ENCODE assay signal across 19 cellular contexts in the genomic region with DNA sequence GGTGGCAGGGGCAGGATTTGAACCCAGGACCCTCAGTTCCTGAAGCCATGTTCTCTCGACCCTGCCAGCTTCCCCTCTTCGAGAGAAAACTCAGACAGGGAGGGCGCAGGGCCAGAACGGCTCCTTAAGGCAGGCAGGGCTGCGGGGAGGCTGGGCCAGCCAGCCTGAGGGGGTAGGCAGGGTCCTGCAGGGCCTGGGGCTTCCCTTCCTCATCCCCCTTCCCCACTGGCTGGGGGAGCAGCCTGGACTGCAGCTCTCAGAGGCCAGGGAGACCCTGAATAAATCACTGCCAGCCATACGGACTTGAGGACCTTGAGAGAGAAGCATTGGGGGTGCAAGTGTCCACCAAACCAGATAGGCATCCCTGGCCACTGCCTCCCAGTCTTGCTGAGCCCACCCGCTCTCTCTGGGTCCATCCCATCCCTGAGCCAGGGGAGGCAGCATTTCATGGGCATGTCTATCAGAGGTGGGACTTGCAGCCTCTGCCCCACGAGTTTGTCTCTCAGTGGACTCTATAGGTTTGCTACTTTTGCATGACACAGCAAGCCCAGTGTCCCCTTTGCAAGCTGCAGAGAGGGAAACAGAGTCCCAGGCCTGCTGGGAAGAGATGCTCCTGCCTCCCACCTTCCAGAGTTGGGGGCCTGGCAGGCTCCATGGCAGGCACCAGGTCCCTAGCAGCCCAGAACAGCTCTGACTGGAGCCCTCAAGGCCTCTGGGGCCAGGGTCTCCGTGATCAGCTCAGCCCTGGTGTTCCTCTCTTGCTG.
DNase-seq lines count a peak whose midpoint lies in the region; ATAC-seq, FAIRE-seq and TF ChIP-seq lines count a peak whose summit lies in the region.
"Had no signal": no experiment of that assay in that cellular context is flagged by ENCODE, and none has a peak within 500 bp of the region (broad histone marks: within the 10 kb centered on the region; RNA-seq: fewer than 3 reads in every experiment).

No MANE protein-coding gene starts in this region.

- DNase-seq in right lobe of liver (peak in 2 of 3 donors; percentile 34 to 37), HepG2 (ENCODE audit: low spot score) (no peak), chondrocyte (ENCODE audit: low spot score) (peak; percentile 68), osteoblast (ENCODE audit: insufficient read length, low spot score, missing footprints) (peak; percentile 55), vagina (ENCODE audit: extremely low spot score in 2 of 2) (peak; percentile 62 to 87), endothelial cell (ENCODE audit: low spot score) (no peak), spleen (no peak)
- DNase-seq in stimulated activated CD4-positive, alpha-beta T cell treated with anti-CD3 and anti-CD28 coated beads, Interleukin-2, amount 100 ng/mL, for 24 hours: no peak
- DNase-seq: GF-D8, KG1, NCI-H1436 treated with DMSO at 0.1 percent for 48 hours, NCI-H2029 treated with DMSO at 0.1 percent for 48 hours, NCI-H510A treated with DMSO at 0.1 percent for 48 hours had no signal

- ATAC-seq in right lobe of liver (no peak), HepG2 (no peak)
- ATAC-seq: Right ventricle myocardium inferior had no signal

- no peak overlapping the region for H3K4me3 Mint-ChIP-seq in chondrocyte (ENCODE audit: unreplicated experiment)
- no peak overlapping the region for H3K4me3 Mint-ChIP-seq in endothelial cell (ENCODE audit: unreplicated experiment)

- TF ChIP-seq POLR2A in right lobe of liver (IDR thresholded peaks at IDR 0.05) (no peak), HepG2 (IDR thresholded peaks at IDR 0.05; ENCODE audit: insufficient read depth in 1 of 2, low read depth in 2 of 2, low read length in 2 of 2) (no peak), vagina (IDR thresholded peaks at IDR 0.05) (no peak), spleen (IDR thresholded peaks at IDR 0.05) (no peak)

- FAIRE-seq in HepG2 (lab: Jason Lieb, UNC): no peak
- FAIRE-seq: A549, GM12892, GM19239 had no signal

- intact Hi-C loops in right lobe of liver (cut with DNase I): loop anchor here in 1 of 2 donors (10.0 kb wide), 1 partner anchor 107 kb away; no protein-coding TSS in a partner anchor
- intact Hi-C loops in HepG2 (cut with micrococcal nuclease; ENCODE audit: unreplicated experiment): no loop called here
- intact Hi-C loops in vagina (cut with DNase I): no loop called here
- intact Hi-C loops in spleen (cut with DNase I; ENCODE audit: low total_unique reads): no loop called here

- H3K9ac ChIP-seq in HepG2 (ENCODE audit: insufficient read depth, low read depth, low read length): no peak overlapping the region

- CTCF ChIA-PET in HepG2 (lab: Yijun Ruan, JAX; ENCODE audit: low intra/inter-chr PET ratio, low total read pairs): no interaction called here

- H4K20me1 ChIP-seq in HepG2 (ENCODE audit: insufficient read depth, low read length): no peaks in the 10 kb centered on the region
- H4K20me1 ChIP-seq in osteoblast (ENCODE audit: insufficient read depth, low read length): no peaks in the 10 kb centered on the region

- TF ChIP-seq CTCF in right lobe of liver (IDR thresholded peaks at IDR 0.05): no peak
- TF ChIP-seq CTCF in HepG2 (CRISPR knock-in tag; IDR thresholded peaks at IDR 0.05): no peak
- TF ChIP-seq CTCF in chondrocyte (IDR thresholded peaks at IDR 0.05): no peak
- TF ChIP-seq CTCF in osteoblast (IDR thresholded peaks at IDR 0.05; ENCODE audit: extremely low read depth, low read depth, low read length): no peak
- no peak for TF ChIP-seq CTCF in vagina (IDR thresholded peaks at IDR 0.05)
- no peak for TF ChIP-seq CTCF in endothelial cell (IDR thresholded peaks at IDR 0.05; ENCODE audit: unreplicated experiment)
- no peak for TF ChIP-seq CTCF in spleen (IDR thresholded peaks at IDR 0.05 in 8 of 11, conservative IDR thresholded peaks at IDR 0.05 in 3 of 11)

- H3K27me3 Mint-ChIP-seq in chondrocyte (ENCODE audit: low read depth): no peaks in the 10 kb centered on the region
- peaks cover 11% of the 10 kb centered on the region for H3K27me3 Mint-ChIP-seq in endothelial cell (ENCODE audit: unreplicated experiment)

- H3K27me3 ChIP-seq in right lobe of liver: no peaks in the 10 kb centered on the region
- H3K27me3 ChIP-seq in HepG2 (ENCODE audit: control insufficient read depth in 1 of 2, insufficient read depth in 2 of 2, low read length in 2 of 2): peaks cover 0 to 2% of the 10 kb centered on the region in 2 experiments; a peak in 2 of 5 replicates
- peaks cover 18% of the 10 kb centered on the region for H3K27me3 ChIP-seq in osteoblast (ENCODE audit: insufficient read depth, low read length)
- no peaks in the 10 kb centered on the region for H3K27me3 ChIP-seq in vagina
- H3K27me3 ChIP-seq in spleen (replicated peaks in 1 of 7): peaks cover 0 to 13% (median 0%) of the 10 kb centered on the region in 7 donors

- no peaks in the 10 kb centered on the region for H3K4me1 ChIP-seq in right lobe of liver
- no peaks in the 10 kb centered on the region for H3K4me1 ChIP-seq in HepG2 (ENCODE audit: insufficient read depth, low read length)
- H3K4me1 ChIP-seq in osteoblast (ENCODE audit: insufficient read depth, low read length): no peaks in the 10 kb centered on the region
- no peaks in the 10 kb centered on the region for H3K4me1 ChIP-seq in vagina
- no peaks in the 10 kb centered on the region for H3K4me1 ChIP-seq in spleen
- H3K4me1 ChIP-seq: A549, HAP-1 had no signal

- TF ChIP-seq EP300 in HepG2 (IDR thresholded peaks at IDR 0.05; ENCODE audit: low read depth in 2 of 2, low read length in 2 of 2) (no peak), HepG2 (CRISPR knock-in tag; IDR thresholded peaks at IDR 0.05; ENCODE audit: borderline replicate concordance) (no peak)

- H2AFZ ChIP-seq in HepG2 (ENCODE audit: low read length): no peak overlapping the region
- no peak overlapping the region for H2AFZ ChIP-seq in osteoblast (ENCODE audit: low read length)

- TF ChIP-seq RAD21 in HepG2 (CRISPR knock-in tag; IDR thresholded peaks at IDR 0.05): no peak

- H3K4me3 ChIP-seq in right lobe of liver: no peak overlapping the region
- no peak overlapping the region for H3K4me3 ChIP-seq in HepG2 (replicated peaks in 1 of 3; ENCODE audit: insufficient read depth in 1 of 3, low read depth in 2 of 3, low read length in 3 of 3)
- H3K4me3 ChIP-seq in osteoblast (ENCODE audit: insufficient read depth, low read length): no peak overlapping the region
- no peak overlapping the region for H3K4me3 ChIP-seq in vagina
- H3K4me3 ChIP-seq in spleen: no peak overlapping the region
- H3K4me3 ChIP-seq: A549, HAP-1 had no signal

- H3K4me1 Mint-ChIP-seq in chondrocyte (ENCODE audit: low read depth): no peaks in the 10 kb centered on the region
- H3K4me1 Mint-ChIP-seq in endothelial cell (ENCODE audit: unreplicated experiment): peaks cover 3% of the 10 kb centered on the region

- WGBS in right lobe of liver (ENCODE audit: insufficient coverage, low coverage, low lambda C conversion rate, missing lambda C conversion rate): 20% methylated on average over 1 of the region's 9 CpGs
- 36% methylated on average over 4 of the region's 9 CpGs for WGBS in HepG2 (ENCODE audit: low lambda C conversion rate)
- 49 to 85% (median 73%) methylated on average over 3 to 9 of the region's 9 CpGs for WGBS in spleen, 5 donors

- H3K36me3 ChIP-seq in right lobe of liver (no peaks in the 10 kb centered on the region), HepG2 (replicated peaks in 1 of 2; ENCODE audit: control insufficient read depth in 1 of 2, insufficient read depth in 2 of 2, low read length in 2 of 2) (no peaks in the 10 kb centered on the region), osteoblast (ENCODE audit: insufficient read depth, low read length) (no peaks in the 10 kb centered on the region), vagina (no peaks in the 10 kb centered on the region), spleen (no peaks in the 10 kb centered on the region)
- H3K36me3 ChIP-seq: HAP-1 had no signal

- H3K27ac ChIP-seq in right lobe of liver (no peak overlapping the region), HepG2 (ENCODE audit: extremely low read length, insufficient read depth, low read length) (no peak overlapping the region), osteoblast (ENCODE audit: low read depth, low read length) (no peak overlapping the region), vagina (no peak overlapping the region), spleen (no peak overlapping the region)
- H3K27ac ChIP-seq: A549, C4-2B had no signal

- H3K9me3 ChIP-seq in right lobe of liver: no peaks in the 10 kb centered on the region
- no peaks in the 10 kb centered on the region for H3K9me3 ChIP-seq in HepG2 (ENCODE audit: low read length)
- no peaks in the 10 kb centered on the region for H3K9me3 ChIP-seq in osteoblast (ENCODE audit: low read depth, low read length)
- no peaks in the 10 kb centered on the region for H3K9me3 ChIP-seq in vagina
- peaks cover 0 to 4% (median 0%) of the 10 kb centered on the region in 8 donors for H3K9me3 ChIP-seq in spleen
- H3K9me3 ChIP-seq: A549, HAP-1 had no signal

- H3K36me3 Mint-ChIP-seq in chondrocyte (ENCODE audit: low read depth) (peaks cover 16% of the 10 kb centered on the region), endothelial cell (ENCODE audit: low read depth, unreplicated experiment) (no peaks in the 10 kb centered on the region)

- H3K27ac Mint-ChIP-seq in chondrocyte (ENCODE audit: unreplicated experiment) (no peak overlapping the region), endothelial cell (ENCODE audit: unreplicated experiment) (no peak overlapping the region)

- in situ Hi-C loops in HepG2 (cut with HindIII; ENCODE audit: extremely low pct_ligation_motif_present, low pct_unique_long_range_greater_than_20kb): no loop called here

- H3K4me2 ChIP-seq in HepG2 (ENCODE audit: low read depth, low read length) (no peak overlapping the region), osteoblast (ENCODE audit: insufficient read depth, low read length) (no peak overlapping the region)
- H3K4me2 ChIP-seq: A549 had no signal

- H3K79me2 ChIP-seq in HepG2 (ENCODE audit: insufficient read depth, low read length) (no peaks in the 10 kb centered on the region), osteoblast (ENCODE audit: insufficient read depth, low read length) (no peaks in the 10 kb centered on the region)

- POLR2A ChIA-PET in HepG2 (lab: Yijun Ruan, JAX): no interaction called here

- no TSS peak for BruUV-seq in HepG2 (replicated peaks; lab: Mats Ljungman, UMichigan)

- H3K9me3 Mint-ChIP-seq in chondrocyte (ENCODE audit: low read depth): no peaks in the 10 kb centered on the region
- H3K9me3 Mint-ChIP-seq in endothelial cell (ENCODE audit: unreplicated experiment): no peaks in the 10 kb centered on the region

TF ChIP-seq in HepG2, 621 proteins besides CTCF, POLR2A, EP300 and RAD21 (continues in another document):
- TF ChIP-seq HOXA9 (CRISPR knock-in tag; IDR thresholded peaks at IDR 0.05; ENCODE audit: borderline replicate concordance) (no peak), CC2D1A (CRISPR knock-in tag; IDR thresholded peaks at IDR 0.05) (no peak), ONECUT2 (CRISPR knock-in tag; IDR thresholded peaks at IDR 0.05) (no peak)

Comparison
In these comparisons a context has a peak if more than half of its experiments do, and no peak if none do; other contexts are left out.
1. DNase-seq: peak in right lobe of liver (2 of 3), chondrocyte (single experiment), osteoblast (single experiment) and vagina (2 of 2); none in HepG2 (single experiment), stimulated activated CD4-positive, alpha-beta T cell treated with anti-CD3 and anti-CD28 coated beads, Interleukin-2, amount 100 ng/mL, for 24 hours (0 of 2), endothelial cell (single experiment) and spleen (single experiment).